Comparison of ENCODE assay signal across 8 cellular contexts in genomic region chr7:66204822-66205735, GRCh38. TPM values are rescaled to one million over a fixed set of nuclear protein-coding genes. Genes with fewer than 3 reads are reported as not detected.
A peak's percentile ranks its signal among the peaks of the same experiment; 100 is the strongest.
DNase-seq lines count a peak whose midpoint lies in the region; ATAC-seq and TF ChIP-seq lines count a peak whose summit lies in the region.

Gene TPST1, plus strand, starts transcription at chr7:66205334. Its CDS starts 35,092 bp downstream, at chr7:66240426.

- H3K9me3 Mint-ChIP-seq in central memory CD8-positive, alpha-beta T cell = no peaks in the 10 kb centered on the region

- peaks cover 39% of the 10 kb centered on the region for H3K27me3 Mint-ChIP-seq in central memory CD8-positive, alpha-beta T cell

- no peak within 1 kb of the TSS for H3K27ac ChIP-seq in AG04450 (ENCODE audit: low read depth, low read length)

- TF ChIP-seq CTCF in AG04450 (IDR thresholded peaks at IDR 0.05; ENCODE audit: low read depth, low read length) = peak; percentile 34; the same call in 1 of the 2 replicates

- peaks cover 30% of the 10 kb centered on the region for H3K4me1 Mint-ChIP-seq in central memory CD8-positive, alpha-beta T cell

- peak within 1 kb of the TSS; percentile 96 for H3K4me3 ChIP-seq in AG04450 (ENCODE audit: low read depth, low read length)

- ATAC-seq in GM18873 (IDR thresholded peaks at IDR 0.05; ENCODE audit: low FRiP score, unreplicated experiment) (peak; percentile 93), HG03135 (IDR thresholded peaks at IDR 0.05; ENCODE audit: unreplicated experiment) (peak; percentile 93)
- peak; percentile 86 for ATAC-seq in central memory CD8-positive, alpha-beta T cell (replicated peaks; ENCODE audit: extremely low read depth, poor library complexity, severe bottlenecking)

- H3K4me3 Mint-ChIP-seq in central memory CD8-positive, alpha-beta T cell = peak within 1 kb of the TSS; percentile 87

- peaks cover 5% of the 10 kb centered on the region for H3K36me3 Mint-ChIP-seq in central memory CD8-positive, alpha-beta T cell (ENCODE audit: insufficient read depth)

- H3K27me3 ChIP-seq in AG04450 (ENCODE audit: control insufficient read depth, insufficient read depth, low read length) = no peaks in the 10 kb centered on the region

- CTCF ChIA-PET in AG04450 (lab: Charles Lee) = interaction anchor here (0.7 to 1.2 kb wide), 8 partner anchors 21 to 543 kb away, joined by 3 to 9 read pairs (median 3); no protein-coding TSS in a partner anchor

- POLR2A ChIA-PET in AG04450 (lab: Yijun Ruan, JAX) = interaction anchor here (0.6 to 1.5 kb wide), 8 partner anchors 35 to 172 kb away, joined by 3 to 10 read pairs (median 4); no protein-coding TSS in a partner anchor

- DNase-seq in AG04450 (ENCODE audit: low read depth, low spot score) (peak; percentile 59), NCI-H2196 treated with DMSO at 0.1 percent for 48 hours (lab: John Stamatoyannopoulos, UW; ENCODE audit: unreplicated experiment) (peak; percentile 83), iris pigment epithelial cell (ENCODE audit: low read depth) (peak; percentile 70)
- peak; percentile 48 for DNase-seq in activated CD4-positive, CD25-positive, alpha-beta regulatory T cell treated with anti-CD3 and anti-CD28 coated beads, Interleukin-2, amount 50 U/mL, for 16 hours (ENCODE audit: low read depth, low spot score)
- peak; percentile 67 to 72 for DNase-seq in central memory CD8-positive, alpha-beta T cell (ENCODE audit: low spot score in 2 of 2)
- DNase-seq in stimulated activated CD4-positive, alpha-beta T cell treated with anti-CD3 and anti-CD28 coated beads, Interleukin-12 subunit alpha, Interleukin-12 subunit beta, amount 100 ng/mL, for 24 hours (ENCODE audit: low read depth in 2 of 2) = peak; percentile 67 to 69

- peak within 1 kb of the TSS; percentile 93 for H3K27ac Mint-ChIP-seq in central memory CD8-positive, alpha-beta T cell (ENCODE audit: low read depth)

- H3K9me3 ChIP-seq in AG04450 (ENCODE audit: control insufficient read depth, insufficient read depth, low read length) = no peaks in the 10 kb centered on the region; the same call in 1 of the 2 replicates

RNA-seq across cellular contexts. Expression of gene TPST1, which starts in this region (rescaled TPM):
- polyA plus RNA-seq in AG04450 (2011; rRNA removed) = 119 and 129 TPM in 2 replicates
- polyA minus RNA-seq in AG04450 (2011; rRNA and poly(A)+ RNA removed) = 171 and 190 TPM in 2 replicates
